Comparison of ENCODE assay signal across 8 cellular contexts in the genomic region with DNA sequence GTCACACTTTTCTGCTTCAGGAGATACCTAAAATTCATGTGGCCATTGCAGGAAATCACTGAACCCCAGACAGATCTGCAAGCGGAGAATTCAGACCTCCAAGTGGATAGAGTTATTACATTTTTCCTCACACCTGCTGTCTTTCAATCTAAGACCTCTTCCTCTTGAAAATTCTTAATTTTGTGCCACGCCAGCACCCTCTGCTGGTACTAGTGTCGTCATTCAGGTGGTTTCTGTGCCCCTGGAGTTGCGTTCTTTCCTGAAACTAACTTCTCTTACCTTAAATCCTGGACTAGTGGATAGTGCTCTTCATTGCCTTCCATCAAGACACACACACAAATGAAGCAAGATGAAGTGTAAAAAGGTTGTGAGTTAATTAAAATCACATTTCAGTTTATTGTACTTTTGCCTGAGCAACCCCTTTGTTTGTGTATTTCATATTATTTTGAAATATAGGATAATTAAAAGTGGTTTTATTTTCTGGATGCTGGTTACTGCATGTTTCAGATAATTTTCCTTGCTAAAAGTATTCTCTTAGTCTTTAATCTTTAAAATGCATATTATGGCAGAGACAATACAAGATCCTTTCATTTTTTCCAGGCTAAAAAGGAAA. TPM values are rescaled to one million over a fixed set of nuclear protein-coding genes. Genes with fewer than 3 reads are reported as not detected.
DNase-seq lines count a peak whose midpoint lies in the region; ATAC-seq and TF ChIP-seq lines count a peak whose summit lies in the region.

No MANE protein-coding gene starts in this region.

- intact Hi-C loops in left lung (cut with DNase I) (no loop called here), tibial artery (cut with DNase I; ENCODE audit: low total_unique reads) (no loop called here)

- H3K9me3 ChIP-seq in HEK293 (ENCODE audit: control insufficient read depth, insufficient read depth, low read depth, low read length) (no peaks in the 10 kb centered on the region), adipocyte (ENCODE audit: control insufficient read depth, low read length) (peaks cover 7% of the 10 kb centered on the region), left lung (no peaks in the 10 kb centered on the region), tibial artery (no peaks in the 10 kb centered on the region)

- POLR2A ChIA-PET in BJ (lab: Charles Lee) (no interaction called here), HEK293 (lab: Yijun Ruan, JAX) (no interaction called here)

- H3K27ac ChIP-seq in HEK293 (ENCODE audit: extremely low read depth, low read depth, low read length), result no peak overlapping the region
- H3K27ac ChIP-seq in left lung, result no peak overlapping the region
- H3K27ac ChIP-seq in tibial artery, result no peak overlapping the region

- H3K4me1 ChIP-seq in HEK293 (ENCODE audit: control insufficient read depth, insufficient read depth, low read length) (peaks cover 3% of the 10 kb centered on the region; the same call in 1 of the 2 replicates), adipocyte (ENCODE audit: control insufficient read depth, insufficient read depth, low read length) (peaks cover 7% of the 10 kb centered on the region), left lung (peaks cover 13 to 18% of the 10 kb centered on the region in 2 donors), tibial artery (peaks cover 0 to 24% (median 21%) of the 10 kb centered on the region in 4 donors)

- H3K27me3 ChIP-seq in BJ (ENCODE audit: control insufficient read depth, insufficient read depth, low read length) (peaks cover 16% of the 10 kb centered on the region), adipocyte (replicated peaks; ENCODE audit: control insufficient read depth, insufficient read depth, low read length) (peaks cover 42% of the 10 kb centered on the region), left lung (peaks cover 52 to 100% of the 10 kb centered on the region in 2 donors), tibial artery (peaks cover 6 to 65% of the 10 kb centered on the region in 2 donors)

- H3K36me3 ChIP-seq in BJ (ENCODE audit: control insufficient read depth, insufficient read depth, low read length) (no peaks in the 10 kb centered on the region), HEK293 (ENCODE audit: control insufficient read depth in 2 of 2, insufficient read depth in 1 of 2, low read length in 2 of 2) (no peaks in the 10 kb centered on the region), adipocyte (ENCODE audit: control insufficient read depth, insufficient read depth, low read length, severe bottlenecking) (no peaks in the 10 kb centered on the region), left lung (no peaks in the 10 kb centered on the region), tibial artery (no peaks in the 10 kb centered on the region)

- DNase-seq in BJ (ENCODE audit: low read depth) (no peak), NCI-H69 (lab: John Stamatoyannopoulos, UW) (peak; percentile 61), adipocyte (ENCODE audit: low read depth) (peak; percentile 11), left lung (no peak), epidermal melanocyte (ENCODE audit: insufficient read length, low spot score) (no peak), tibial artery (no peak)

- CTCF ChIA-PET in BJ (lab: Yijun Ruan, JAX), result interaction anchor here (1.8 kb wide), 1 partner anchor 9 kb away, joined by 6 read pairs; no protein-coding TSS in a partner anchor
- CTCF ChIA-PET in HEK293 (lab: Yijun Ruan, JAX), result interaction anchor here (0.6 to 3.6 kb wide), 11 partner anchors 10 to 1083 kb away, joined by 3 to 14 read pairs (median 4); no protein-coding TSS in a partner anchor

- TF ChIP-seq CTCF in BJ (IDR thresholded peaks at IDR 0.05; ENCODE audit: insufficient read depth, low read depth, low read length) (peak; percentile 27; the same call in 1 of the 2 replicates), HEK293 (tag by site-specific recombination; IDR thresholded peaks at IDR 0.05) (peak; percentile 36), left lung (IDR thresholded peaks at IDR 0.05) (no peak), tibial artery (IDR thresholded peaks at IDR 0.05) (no peak)

- no peak overlapping the region for H3K4me3 ChIP-seq in BJ (ENCODE audit: low read depth, low read length)
- H3K4me3 ChIP-seq in HEK293 (ENCODE audit: low read depth, low read length), result no peak overlapping the region
- H3K4me3 ChIP-seq in adipocyte (ENCODE audit: low read length), result no peak overlapping the region
- H3K4me3 ChIP-seq in left lung, result no peak overlapping the region
- no peak overlapping the region for H3K4me3 ChIP-seq in tibial artery

- no peak overlapping the region for H3K9ac ChIP-seq in adipocyte (ENCODE audit: low read length)

- ATAC-seq in left lung, result peak; percentile 9
- ATAC-seq in GM19467 (IDR thresholded peaks at IDR 0.05; ENCODE audit: unreplicated experiment), result no peak

TF ChIP-seq in HEK293, 187 proteins besides CTCF, POLR2A, EP300 and RAD21:
- TF ChIP-seq ZNF157 (tag by site-specific recombination; IDR thresholded peaks at IDR 0.05) (no peak), ZNF324 (tag by site-specific recombination; IDR thresholded peaks at IDR 0.05) (no peak), ZNF654 (tag by site-specific recombination; IDR thresholded peaks at IDR 0.05; ENCODE audit: low read depth) (peak; percentile 61), ZBTB1 (tag by site-specific recombination; IDR thresholded peaks at IDR 0.05) (no peak), ZNF707 (tag by site-specific recombination; IDR thresholded peaks at IDR 0.05) (no peak)
- TF ChIP-seq, protein P1, sequence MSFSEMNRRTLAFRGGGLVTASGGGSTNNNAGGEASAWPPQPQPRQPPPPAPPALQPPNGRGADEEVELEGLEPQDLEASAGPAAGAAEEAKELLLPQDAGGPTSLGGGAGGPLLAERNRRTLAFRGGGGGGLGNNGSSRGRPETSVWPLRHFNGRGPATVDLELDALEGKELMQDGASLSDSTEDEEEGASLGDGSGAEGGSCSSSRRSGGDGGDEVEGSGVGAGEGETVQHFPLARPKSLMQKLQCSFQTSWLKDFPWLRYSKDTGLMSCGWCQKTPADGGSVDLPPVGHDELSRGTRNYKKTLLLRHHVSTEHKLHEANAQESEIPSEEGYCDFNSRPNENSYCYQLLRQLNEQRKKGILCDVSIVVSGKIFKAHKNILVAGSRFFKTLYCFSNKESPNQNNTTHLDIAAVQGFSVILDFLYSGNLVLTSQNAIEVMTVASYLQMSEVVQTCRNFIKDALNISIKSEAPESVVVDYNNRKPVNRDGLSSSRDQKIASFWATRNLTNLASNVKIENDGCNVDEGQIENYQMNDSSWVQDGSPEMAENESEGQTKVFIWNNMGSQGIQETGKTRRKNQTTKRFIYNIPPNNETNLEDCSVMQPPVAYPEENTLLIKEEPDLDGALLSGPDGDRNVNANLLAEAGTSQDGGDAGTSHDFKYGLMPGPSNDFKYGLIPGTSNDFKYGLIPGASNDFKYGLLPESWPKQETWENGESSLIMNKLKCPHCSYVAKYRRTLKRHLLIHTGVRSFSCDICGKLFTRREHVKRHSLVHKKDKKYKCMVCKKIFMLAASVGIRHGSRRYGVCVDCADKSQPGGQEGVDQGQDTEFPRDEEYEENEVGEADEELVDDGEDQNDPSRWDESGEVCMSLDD (tag by site-specific recombination; IDR thresholded peaks at IDR 0.05), result no peak
- TF ChIP-seq, protein P2, sequence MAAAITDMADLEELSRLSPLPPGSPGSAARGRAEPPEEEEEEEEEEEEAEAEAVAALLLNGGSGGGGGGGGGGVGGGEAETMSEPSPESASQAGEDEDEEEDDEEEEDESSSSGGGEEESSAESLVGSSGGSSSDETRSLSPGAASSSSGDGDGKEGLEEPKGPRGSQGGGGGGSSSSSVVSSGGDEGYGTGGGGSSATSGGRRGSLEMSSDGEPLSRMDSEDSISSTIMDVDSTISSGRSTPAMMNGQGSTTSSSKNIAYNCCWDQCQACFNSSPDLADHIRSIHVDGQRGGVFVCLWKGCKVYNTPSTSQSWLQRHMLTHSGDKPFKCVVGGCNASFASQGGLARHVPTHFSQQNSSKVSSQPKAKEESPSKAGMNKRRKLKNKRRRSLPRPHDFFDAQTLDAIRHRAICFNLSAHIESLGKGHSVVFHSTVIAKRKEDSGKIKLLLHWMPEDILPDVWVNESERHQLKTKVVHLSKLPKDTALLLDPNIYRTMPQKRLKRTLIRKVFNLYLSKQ (tag by site-specific recombination; IDR thresholded peaks at IDR 0.05; ENCODE audit: borderline replicate concordance), result no peak

RNA-seq across cellular contexts. Expression of a gene that starts 1.6 kb away (rescaled TPM):
- 0.02 TPM in 2 replicates for polyA plus RNA-seq in BJ (2011; rRNA removed)
- 0.19 TPM in 1 of 2 replicates, not detected in the other for polyA minus RNA-seq in BJ (2011; rRNA and poly(A)+ RNA removed)
- total RNA-seq in left lung, result 1 to 10 TPM in 1 of 2 donors, under 1 TPM in 1; 0.06 to 1.9 TPM

Comparison
In these comparisons a context has a peak if more than half of its experiments do, and no peak if none do; other contexts are left out.
1. DNase-seq: peak in NCI-H69 (single experiment) and adipocyte (single experiment); none in BJ (single experiment), left lung (0 of 2), epidermal melanocyte (single experiment) and tibial artery (0 of 2).
2. CTCF ChIP-seq: peak in BJ (single experiment) and HEK293 (single experiment); none in left lung (0 of 2) and tibial artery (0 of 2).